In genomic region chr16:67027046-67027445, GRCh38 we compare ENCODE assay signal across 1 cellular context.
TF ChIP-seq lines count a peak whose summit lies in the region.

No MANE protein-coding gene starts in this region.

TF ChIP-seq in GM23338, 12 proteins besides CTCF, POLR2A, EP300 and RAD21 (continued from another document):
- TF ChIP-seq ETS1 (IDR thresholded peaks at IDR 0.05), result no peak
- TF ChIP-seq ZNF331 (CRISPR knock-in tag; IDR thresholded peaks at IDR 0.05; ENCODE audit: low read depth), result no peak
- TF ChIP-seq ZNF114 (CRISPR knock-in tag; IDR thresholded peaks at IDR 0.05), result no peak
